31 cellular contexts compared by ENCODE assay signal in genomic region chr2:192148241-192148619, GRCh38. TPM values are rescaled to one million over a fixed set of nuclear protein-coding genes. Genes with fewer than 3 reads are reported as not detected.
DNase-seq lines count a peak whose midpoint lies in the region; ATAC-seq, FAIRE-seq and TF ChIP-seq lines count a peak whose summit lies in the region.
"Had no signal": no experiment of that assay in that cellular context is flagged by ENCODE, and none has a peak within 500 bp of the region (broad histone marks: within the 10 kb centered on the region; RNA-seq: fewer than 3 reads in every experiment).

No MANE protein-coding gene starts in this region.

- TF ChIP-seq CTCF in esophagus muscularis mucosa (IDR thresholded peaks at IDR 0.05) (no peak), osteocyte (IDR thresholded peaks at IDR 0.05) (no peak)

- H3K27me3 Mint-ChIP-seq in osteocyte (ENCODE audit: unreplicated experiment): no peaks in the 10 kb centered on the region
- H3K27me3 Mint-ChIP-seq: brain had no signal

- H3K36me3 Mint-ChIP-seq in osteocyte (ENCODE audit: unreplicated experiment): peaks cover 6% of the 10 kb centered on the region
- H3K36me3 Mint-ChIP-seq: brain, WTC11 had no signal

- no peak overlapping the region for H3K4me3 Mint-ChIP-seq in osteocyte (ENCODE audit: unreplicated experiment)
- H3K4me3 Mint-ChIP-seq: brain, endodermal cell, neural crest cell, WTC11 had no signal

- H3K4me2 ChIP-seq in BLaER1: peak overlapping the region; percentile 35
- H3K4me2 ChIP-seq: A549 had no signal

- H3K27ac Mint-ChIP-seq in osteocyte (ENCODE audit: unreplicated experiment): peak overlapping the region; percentile 90
- H3K27ac Mint-ChIP-seq: endodermal cell, WTC11 had no signal

- no peaks in the 10 kb centered on the region for H4K20me1 ChIP-seq in BLaER1

- H3K4me3 ChIP-seq in BLaER1 (no peak overlapping the region), esophagus muscularis mucosa (no peak overlapping the region)
- H3K4me3 ChIP-seq: A549, mucosa of descending colon, SK-N-MC, spleen, transverse colon had no signal

- H3K27ac ChIP-seq in BLaER1 (no peak overlapping the region), esophagus muscularis mucosa (replicated peaks in 1 of 4) (peak overlapping the region; percentile 30 to 67 (median 56))
- H3K27ac ChIP-seq: A549, spleen had no signal

- no peak for DNase-seq in RCC 7860 (ENCODE audit: low spot score)
- DNase-seq in esophagus muscularis mucosa (ENCODE audit: extremely low spot score): no peak
- no peak for DNase-seq in osteocyte (ENCODE audit: extremely low spot score, unreplicated experiment)
- no peak for DNase-seq in AML-193 (lab: John Stamatoyannopoulos, UW)
- no peak for DNase-seq in activated CD8-positive, alpha-beta memory T cell treated with anti-CD3 and anti-CD28 coated beads, Interleukin-2, amount 50 U/mL, for 48 hours
- DNase-seq in ureter (ENCODE audit: low spot score): no peak
- DNase-seq: activated CD4-positive, alpha-beta T cell treated with anti-CD3 and anti-CD28 coated beads, Interleukin-2, amount 50 U/mL, for 48 hours; activated effector memory CD4-positive, alpha-beta T cell treated with anti-CD3 and anti-CD28 coated beads, Interleukin-2, amount 50 U/mL, for 16 hours; Calu3; endodermal cell; mucosa of descending colon; NCI-H510A treated with DMSO at 0.1 percent for 48 hours; NK-92 treated with Interleukin-12 subunit alpha and Interleukin-12 subunit beta, amount 100 ng/mL, for 24 hours; spleen; stimulated activated CD4-positive, alpha-beta T cell treated with anti-CD3 and anti-CD28 coated beads, Interleukin-4, amount 100 ng/mL, for 24 hours; stimulated activated naive CD4-positive, alpha-beta T cell treated with Interleukin-2 at 50 U/mL for 16 hours; transverse colon had no signal

- TF ChIP-seq EP300 in esophagus muscularis mucosa (IDR thresholded peaks at IDR 0.05): no peak

- H3K9me3 ChIP-seq in BLaER1 (no peaks in the 10 kb centered on the region), esophagus muscularis mucosa (no peaks in the 10 kb centered on the region)
- H3K9me3 ChIP-seq: A549, mucosa of descending colon, spleen, transverse colon had no signal

- H3K27me3 ChIP-seq in BLaER1 (no peaks in the 10 kb centered on the region), esophagus muscularis mucosa (no peaks in the 10 kb centered on the region)
- H3K27me3 ChIP-seq: spleen, transverse colon had no signal

- FAIRE-seq in RCC 7860 (lab: Jason Lieb, UNC): peak; percentile 57
- FAIRE-seq: A549, colon, H1, HepG2 had no signal

- intact Hi-C loops in esophagus muscularis mucosa (cut with DNase I): no loop called here

- peaks cover 77% of the 10 kb centered on the region for H3K4me1 Mint-ChIP-seq in osteocyte (ENCODE audit: unreplicated experiment)
- H3K4me1 Mint-ChIP-seq: WTC11 had no signal

- no peak overlapping the region for H3K9ac ChIP-seq in BLaER1

- 31% methylated on average over 2 of the region's 2 CpGs for WGBS in esophagus muscularis mucosa

- no peaks in the 10 kb centered on the region for H3K36me3 ChIP-seq in BLaER1
- no peaks in the 10 kb centered on the region for H3K36me3 ChIP-seq in esophagus muscularis mucosa
- H3K36me3 ChIP-seq: spleen, transverse colon had no signal

- no peak for TF ChIP-seq POLR2A in esophagus muscularis mucosa (IDR thresholded peaks at IDR 0.05; ENCODE audit: low read depth)

- ATAC-seq in GM21825 (IDR thresholded peaks at IDR 0.05; ENCODE audit: unreplicated experiment): no peak
- ATAC-seq: mucosa of descending colon, Panc1, WTC11 had no signal

- H3K4me1 ChIP-seq in BLaER1 (peaks cover 30% of the 10 kb centered on the region), esophagus muscularis mucosa (peaks cover 13 to 53% (median 49%) of the 10 kb centered on the region in 4 donors)

- H3K9me3 Mint-ChIP-seq in osteocyte (ENCODE audit: unreplicated experiment): no peaks in the 10 kb centered on the region
- H3K9me3 Mint-ChIP-seq: brain, endodermal cell, WTC11 had no signal

RNA-seq across cellular contexts. Expression of gene TMEFF2, which starts 46.5 kb away (rescaled TPM):
- 1 to 10 TPM in 1 of 4 donors, under 1 TPM in 3; 0.42 to 1.7 (median 0.55) TPM for total RNA-seq in esophagus muscularis mucosa
- total RNA-seq in osteocyte: 46.8 and 51.2 TPM in 2 replicates
- total RNA-seq in ureter: 4.8 TPM
- total RNA-seq: Calu3, G401, HepG2, left lobe of liver, pulmonary artery endothelial cell, spleen had no signal
